19 cellular contexts compared by ENCODE assay signal in the genomic region with DNA sequence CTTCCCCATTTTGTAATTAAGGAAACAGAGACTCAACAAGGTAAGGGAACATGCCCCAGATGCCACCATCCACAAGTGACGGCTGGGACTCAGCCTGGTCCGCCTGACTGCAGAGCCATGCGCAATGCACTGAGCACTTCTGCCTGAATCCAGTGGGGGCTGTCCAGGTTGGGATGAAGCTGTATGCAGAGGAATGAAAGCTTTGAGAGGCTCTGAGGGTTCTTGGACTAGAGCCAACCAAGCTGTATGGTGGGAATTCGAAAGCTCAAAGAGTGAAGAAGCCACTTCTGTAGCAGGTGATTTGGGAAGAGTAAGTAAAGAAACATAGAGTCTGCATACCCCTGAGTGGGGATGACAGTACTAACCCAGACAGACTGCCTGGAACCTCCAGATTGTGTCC.
"Had no signal": no experiment of that assay in that cellular context is flagged by ENCODE, and none has a peak within 500 bp of the region (broad histone marks: within the 10 kb centered on the region; RNA-seq: fewer than 3 reads in every experiment).

No MANE protein-coding gene starts in this region.

- ATAC-seq: activated CD4-positive, alpha-beta T cell treated with anti-CD3 and anti-CD28 coated beads for 36 hours; esophagus mucosa; gastrocnemius medialis; heart left ventricle; pancreas; right lobe of liver; WTC11 had no signal

- H3K27ac ChIP-seq: gastrocnemius medialis, heart left ventricle, left ventricle myocardium inferior, pancreas, right lobe of liver, thoracic aorta had no signal

- H3K4me3 ChIP-seq: gastrocnemius medialis, heart left ventricle, left ventricle myocardium inferior, pancreas, right lobe of liver, thoracic aorta had no signal

- H3K36me3 ChIP-seq: gastrocnemius medialis, heart left ventricle, left ventricle myocardium inferior, pancreas, right lobe of liver, thoracic aorta had no signal

- H3K9me3 ChIP-seq: gastrocnemius medialis, heart left ventricle, left ventricle myocardium inferior, pancreas, right lobe of liver, thoracic aorta had no signal

- DNase-seq: activated CD4-positive, alpha-beta memory T cell treated with anti-CD3 and anti-CD28 coated beads for 36 hours; activated CD4-positive, alpha-beta T cell treated with anti-CD3 and anti-CD28 coated beads for 36 hours; activated naive CD8-positive, alpha-beta T cell treated with anti-CD3 and anti-CD28 coated beads for 36 hours; activated T-cell treated with anti-CD3 and anti-CD28 coated beads for 4 hours; amniotic stem cell; effector CD8-positive, alpha-beta T cell; gastrocnemius medialis; heart left ventricle; left ventricle myocardium inferior; mammary epithelial cell; naive B cell; pancreas; small intestine; stimulated activated CD4-positive, alpha-beta T cell treated with anti-CD3 and anti-CD28 coated beads, Interleukin-15, amount 100 ng/mL, for 24 hours; stimulated activated CD4-positive, alpha-beta T cell treated with anti-CD3 and anti-CD28 coated beads, Interleukin-4, amount 100 ng/mL, for 1 hour had no signal

- H3K27me3 ChIP-seq: gastrocnemius medialis, heart left ventricle, pancreas, right lobe of liver had no signal

- H3K4me1 ChIP-seq: gastrocnemius medialis, heart left ventricle, left ventricle myocardium inferior, pancreas, right lobe of liver had no signal
